In genomic region chr20:63968928-63969760, GRCh38 we compare ENCODE assay signal across 8 cellular contexts. TPM values are rescaled to one million over a fixed set of nuclear protein-coding genes. Genes with fewer than 3 reads are reported as not detected.
A peak's percentile ranks its signal among the peaks of the same experiment; 100 is the strongest.
DNase-seq lines count a peak whose midpoint lies in the region; ATAC-seq and TF ChIP-seq lines count a peak whose summit lies in the region.

No MANE protein-coding gene starts in this region.

- H3K9me3 ChIP-seq in naive thymus-derived CD4-positive, alpha-beta T cell (ENCODE audit: control insufficient read depth in 2 of 3, low read length in 3 of 3) = peaks cover 0 to 9% (median 0%) of the 10 kb centered on the region in 3 experiments

- H3K4me3 Mint-ChIP-seq in endothelial cell (ENCODE audit: unreplicated experiment) = peak overlapping the region; percentile 90
- peak overlapping the region; percentile 73 to 91 (median 83) for H3K4me3 Mint-ChIP-seq in naive thymus-derived CD4-positive, alpha-beta T cell

- DNase-seq in NCI-H146 (lab: John Stamatoyannopoulos, UW) (peak; percentile 24), NCI-H146 treated with DMSO at 0.1 percent for 48 hours (lab: John Stamatoyannopoulos, UW; ENCODE audit: unreplicated experiment) (no peak), endothelial cell (ENCODE audit: low spot score) (peak; percentile 43), HK-2 (ENCODE audit: unreplicated experiment) (no peak)
- DNase-seq in naive thymus-derived CD4-positive, alpha-beta T cell = peak; percentile 29 to 54 (median 40)

- H3K36me3 ChIP-seq in naive thymus-derived CD4-positive, alpha-beta T cell (ENCODE audit: control insufficient read depth in 2 of 3, insufficient read depth in 3 of 3, low read length in 3 of 3) = peaks cover 0 to 28% (median 6%) of the 10 kb centered on the region in 3 experiments

- TF ChIP-seq CTCF in VCaP (conservative IDR thresholded peaks at IDR 0.05) (no peak), endothelial cell (IDR thresholded peaks at IDR 0.05; ENCODE audit: unreplicated experiment) (no peak)

- no peak overlapping the region for H3K27ac Mint-ChIP-seq in endothelial cell (ENCODE audit: unreplicated experiment)
- peak overlapping the region; percentile 59 to 91 (median 86) for H3K27ac Mint-ChIP-seq in naive thymus-derived CD4-positive, alpha-beta T cell

- CTCF ChIA-PET in naive thymus-derived CD4-positive, alpha-beta T cell (lab: Charles Lee) = interaction anchor here (1.2 kb wide), 1 partner anchor 11 kb away, joined by 5 read pairs; the partner anchor contains the start of genes PRPF6 and SAMD10

- H3K27ac ChIP-seq in VCaP = peak overlapping the region; percentile 93
- peak overlapping the region; percentile 80 for H3K27ac ChIP-seq in naive thymus-derived CD4-positive, alpha-beta T cell (ENCODE audit: low read depth, low read length)

- intact Hi-C loops in naive thymus-derived CD4-positive, alpha-beta T cell (cut with micrococcal nuclease) = loop anchor here in 1 of 2 donors (1.0 kb wide), 1 partner anchor 12 kb away; no protein-coding TSS in a partner anchor

- peaks cover 17% of the 10 kb centered on the region for H3K4me1 Mint-ChIP-seq in endothelial cell (ENCODE audit: unreplicated experiment)
- peaks cover 6 to 39% (median 32%) of the 10 kb centered on the region in 7 donors for H3K4me1 Mint-ChIP-seq in naive thymus-derived CD4-positive, alpha-beta T cell

- no peaks in the 10 kb centered on the region for H3K27me3 ChIP-seq in naive thymus-derived CD4-positive, alpha-beta T cell (ENCODE audit: control insufficient read depth in 2 of 2, insufficient read depth in 2 of 2, low read length in 2 of 2)

- no peaks in the 10 kb centered on the region for H3K9me3 Mint-ChIP-seq in endothelial cell (ENCODE audit: unreplicated experiment)
- H3K9me3 Mint-ChIP-seq in naive thymus-derived CD4-positive, alpha-beta T cell = no peaks in the 10 kb centered on the region

- H3K4me1 ChIP-seq in naive thymus-derived CD4-positive, alpha-beta T cell (ENCODE audit: control insufficient read depth in 2 of 2, insufficient read depth in 2 of 2, low read length in 2 of 2) = peaks cover 9 to 16% of the 10 kb centered on the region in 2 donors

- POLR2A ChIA-PET in naive thymus-derived CD4-positive, alpha-beta T cell (lab: Charles Lee) = interaction anchor here (0.9 to 3.5 kb wide), 5 partner anchors 9 to 73 kb away, joined by 3 to 21 read pairs (median 5); partner anchors contain the start of gene UCKL1

- peak; percentile 30 for ATAC-seq in naive thymus-derived CD4-positive, alpha-beta T cell
- ATAC-seq in GM18519 (IDR thresholded peaks at IDR 0.05; ENCODE audit: low FRiP score, unreplicated experiment) (no peak), GM18861 (IDR thresholded peaks at IDR 0.05; ENCODE audit: unreplicated experiment) (no peak)

- peaks cover 3% of the 10 kb centered on the region for H3K27me3 Mint-ChIP-seq in endothelial cell (ENCODE audit: unreplicated experiment)
- peaks cover 0 to 2% (median 0%) of the 10 kb centered on the region in 5 donors for H3K27me3 Mint-ChIP-seq in naive thymus-derived CD4-positive, alpha-beta T cell

- H3K4me3 ChIP-seq in naive thymus-derived CD4-positive, alpha-beta T cell (ENCODE audit: low read length) = peak overlapping the region; percentile 70

- peaks cover 15% of the 10 kb centered on the region for H3K36me3 Mint-ChIP-seq in endothelial cell (ENCODE audit: low read depth, unreplicated experiment)
- H3K36me3 Mint-ChIP-seq in naive thymus-derived CD4-positive, alpha-beta T cell = peaks cover 0 to 29% (median 0%) of the 10 kb centered on the region in 5 donors

RNA-seq across cellular contexts. Expression of gene ZNF512B, which starts 0.6 kb away (rescaled TPM):
- total RNA-seq in endothelial cell (ENCODE audit: unreplicated experiment) = 40.8 TPM
- 10 to 100 TPM; 17.7 to 29.8 (median 26.3) TPM for total RNA-seq in naive thymus-derived CD4-positive, alpha-beta T cell
- polyA plus RNA-seq in naive thymus-derived CD4-positive, alpha-beta T cell = 1 to 10 TPM; 1.1 to 2.4 TPM

RNA-seq across cellular contexts. Expression of gene SAMD10, which starts 10.3 kb away (rescaled TPM):
- total RNA-seq in endothelial cell (ENCODE audit: unreplicated experiment) = 5.0 TPM
- 10 to 100 TPM; 10.2 to 37.8 (median 22.7) TPM for total RNA-seq in naive thymus-derived CD4-positive, alpha-beta T cell
- 10 to 100 TPM; 11.5 to 14.2 TPM for polyA plus RNA-seq in naive thymus-derived CD4-positive, alpha-beta T cell

RNA-seq across cellular contexts. Expression of gene PRPF6, which starts 11.8 kb away (rescaled TPM):
- 73.4 TPM for total RNA-seq in endothelial cell (ENCODE audit: unreplicated experiment)
- total RNA-seq in naive thymus-derived CD4-positive, alpha-beta T cell = 10 to 100 TPM; 71.2 to 95.8 (median 82.9) TPM
- polyA plus RNA-seq in naive thymus-derived CD4-positive, alpha-beta T cell = 100 to 1,000 TPM in 1 of 2 donors, 10 to 100 TPM in 1; 86.9 to 127 TPM

RNA-seq across cellular contexts. Expression of gene UCKL1, which starts 12.9 kb away (rescaled TPM):
- total RNA-seq in endothelial cell (ENCODE audit: unreplicated experiment) = 40.1 TPM
- 10 to 100 TPM; 42.0 to 49.0 (median 46.6) TPM for total RNA-seq in naive thymus-derived CD4-positive, alpha-beta T cell
- polyA plus RNA-seq in naive thymus-derived CD4-positive, alpha-beta T cell = 10 to 100 TPM; 20.5 to 33.0 TPM

Comparison
In these comparisons a context has a peak if more than half of its experiments do, and no peak if none do; other contexts are left out.
1. DNase-seq: peak in NCI-H146 (single experiment), endothelial cell (single experiment) and naive thymus-derived CD4-positive, alpha-beta T cell (9 of 9); none in NCI-H146 treated with DMSO at 0.1 percent for 48 hours (single experiment) and HK-2 (single experiment).